16 cellular contexts compared by ENCODE assay signal in the genomic region with DNA sequence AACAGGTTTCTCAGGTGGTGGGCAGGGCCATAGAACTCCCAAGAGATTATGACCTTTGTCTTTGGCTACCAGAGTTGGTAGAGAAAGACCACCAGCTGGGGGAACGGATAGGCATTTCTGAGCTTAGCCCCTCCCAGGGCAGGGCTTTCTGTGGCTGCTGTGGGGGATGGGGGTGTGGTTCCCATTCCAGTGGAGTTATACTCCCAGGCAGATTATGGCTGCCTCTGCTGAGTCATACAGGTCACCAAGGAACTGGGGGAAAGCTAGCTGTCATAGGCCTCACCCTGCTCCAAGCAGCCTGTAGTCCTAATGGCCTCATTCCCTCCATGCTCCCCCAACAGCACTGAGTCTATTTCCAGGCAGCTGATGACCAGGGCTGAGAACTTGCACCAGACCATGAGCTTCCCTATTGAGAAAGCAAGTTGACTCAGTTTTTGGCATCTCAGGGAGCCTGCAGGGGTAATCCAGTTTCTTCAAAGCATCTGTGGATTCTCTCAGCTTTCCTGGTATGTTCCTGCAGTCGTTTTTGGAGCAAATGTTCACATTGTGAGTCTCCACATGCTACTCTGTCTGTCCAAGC.
A peak's percentile ranks its signal among the peaks of the same experiment; 100 is the strongest.
DNase-seq lines count a peak whose midpoint lies in the region; ATAC-seq and TF ChIP-seq lines count a peak whose summit lies in the region.
"Had no signal": no experiment of that assay in that cellular context is flagged by ENCODE, and none has a peak within 500 bp of the region (broad histone marks: within the 10 kb centered on the region; RNA-seq: fewer than 3 reads in every experiment).

No MANE protein-coding gene starts in this region.

- no peaks in the 10 kb centered on the region for H3K4me1 ChIP-seq in prostate gland (replicated peaks)
- H3K4me1 ChIP-seq: Peyer's patch had no signal

- no peaks in the 10 kb centered on the region for H3K36me3 ChIP-seq in prostate gland
- H3K36me3 ChIP-seq: Peyer's patch had no signal

- H3K4me3 ChIP-seq in astrocyte of the spinal cord (ENCODE audit: low read depth, low read length) (no peak overlapping the region), prostate gland (no peak overlapping the region)
- H3K4me3 ChIP-seq: Peyer's patch, SK-N-MC had no signal

- intact Hi-C loops in left colon (cut with DNase I, micrococcal nuclease) (no loop called here), prostate gland (cut with DNase I) (no loop called here)

- no peak for TF ChIP-seq POLR2A in prostate gland (IDR thresholded peaks at IDR 0.05)

- WGBS in prostate gland = 66% methylated on average over 2 of the region's 2 CpGs

- no peaks in the 10 kb centered on the region for H3K27me3 ChIP-seq in prostate gland (replicated peaks; ENCODE audit: insufficient read depth)
- H3K27me3 ChIP-seq: Peyer's patch had no signal

- H3K9me3 ChIP-seq in prostate gland = no peaks in the 10 kb centered on the region
- H3K9me3 ChIP-seq: Peyer's patch had no signal

- TF ChIP-seq CTCF in astrocyte of the spinal cord (IDR thresholded peaks at IDR 0.05; ENCODE audit: low read depth, low read length) = no peak
- TF ChIP-seq CTCF in prostate gland (IDR thresholded peaks at IDR 0.05) = no peak

- DNase-seq in AG20443 (ENCODE audit: low spot score) = peak; percentile 20
- peak; percentile 22 for DNase-seq in HS-27A (ENCODE audit: low read depth)
- DNase-seq in astrocyte of the spinal cord (ENCODE audit: low read depth, low spot score) = peak; percentile 21
- peak in 1 of 2 donors; percentile 8 for DNase-seq in left colon
- DNase-seq in prostate gland (ENCODE audit: low spot score) = no peak
- DNase-seq: activated CD8-positive, alpha-beta T cell treated with anti-CD3 and anti-CD28 coated beads for 36 hours; activated naive CD4-positive, alpha-beta T cell treated with anti-CD3 and anti-CD28 coated beads for 36 hours; activated T-cell treated with anti-CD3 and anti-CD28 coated beads, Interleukin-2, amount 50 U/mL, for 24 hours; aorta; CD8-positive, alpha-beta memory T cell; NCI-H146; Peyer's patch had no signal

- no peak overlapping the region for H3K27ac ChIP-seq in prostate gland
- H3K27ac ChIP-seq: Peyer's patch, SK-N-MC had no signal

- in situ Hi-C loops in astrocyte of the spinal cord (cut with HindIII; ENCODE audit: low sequenced_read_pairs) = no loop called here

- ATAC-seq in left colon = peak; percentile 75
- no peak for ATAC-seq in HG03175 (IDR thresholded peaks at IDR 0.05; ENCODE audit: unreplicated experiment)
- ATAC-seq in HG02884 (IDR thresholded peaks at IDR 0.05; ENCODE audit: unreplicated experiment) = no peak
- ATAC-seq in HG02798 (IDR thresholded peaks at IDR 0.05; ENCODE audit: poor library complexity, unreplicated experiment) = no peak
- ATAC-seq: activated CD8-positive, alpha-beta T cell treated with anti-CD3 and anti-CD28 coated beads for 36 hours had no signal
